Comparison of ENCODE assay signal across 37 cellular contexts in the genomic region with DNA sequence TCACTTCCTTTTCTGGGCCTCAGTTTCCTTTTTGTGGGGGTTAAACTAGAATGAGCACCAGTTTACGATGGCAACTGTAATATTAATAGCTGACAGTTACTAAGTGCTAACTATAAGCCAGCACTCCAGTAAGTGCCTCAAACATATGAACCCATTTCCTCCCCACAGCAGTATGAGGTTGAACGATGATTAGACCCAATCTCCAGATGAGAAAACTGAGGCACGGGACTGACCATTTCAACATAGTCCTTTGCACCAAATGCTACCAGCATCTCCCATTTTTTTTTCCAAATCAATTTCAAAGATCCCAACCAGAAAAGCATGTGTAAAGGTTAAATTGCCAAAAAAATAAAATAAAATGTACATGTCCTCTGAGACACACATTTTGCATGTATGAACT. TPM values are rescaled to one million over a fixed set of nuclear protein-coding genes. Genes with fewer than 3 reads are reported as not detected.
"Had no signal": no experiment of that assay in that cellular context is flagged by ENCODE, and none has a peak within 500 bp of the region (broad histone marks: within the 10 kb centered on the region; RNA-seq: fewer than 3 reads in every experiment).

No MANE protein-coding gene starts in this region.

- H3K36me3 ChIP-seq: MG63 had no signal

- H3K9me3 ChIP-seq: MG63 had no signal

- DNase-seq: Karpas-422, Kasumi-1, MG63, MM.1S, MV-4-11, NCI-H1048, NCI-H1092, NCI-H1092 treated with DMSO at 0.1 percent for 48 hours, NCI-H1105, NCI-H1105 treated with DMSO at 0.1 percent for 48 hours, NCI-H1417, NCI-H1417 treated with DMSO at 0.1 percent for 48 hours, NCI-H1436, NCI-H1436 treated with DMSO at 0.1 percent for 48 hours, NCI-H146, NCI-H1694, NCI-H1694 treated with DMSO at 0.1 percent for 48 hours, NCI-H187, NCI-H187 treated with DMSO at 0.1 percent for 48 hours, NCI-H1930, NCI-H2029, NCI-H2029 treated with DMSO at 0.1 percent for 48 hours, NCI-H2081, NCI-H2081 treated with DMSO at 0.1 percent for 48 hours, NCI-H2107, NCI-H2171, NCI-H2171 treated with DMSO at 0.1 percent for 48 hours, NCI-H2227 treated with DMSO at 0.1 percent for 48 hours, NCI-H226, NCI-H345, NCI-H446, NCI-H446 treated with DMSO at 0.1 percent for 48 hours, NCI-H510A, NCI-H510A treated with DMSO at 0.1 percent for 48 hours had no signal

- H3K4me3 ChIP-seq: MG63 had no signal

RNA-seq across cellular contexts. Expression of gene SLC13A3, which starts 7.1 kb away (rescaled TPM):
- total RNA-seq: M059J, MCF 10A, NCI-H460 had no signal
